Comparison of ENCODE assay signal across 13 cellular contexts in the genomic region with DNA sequence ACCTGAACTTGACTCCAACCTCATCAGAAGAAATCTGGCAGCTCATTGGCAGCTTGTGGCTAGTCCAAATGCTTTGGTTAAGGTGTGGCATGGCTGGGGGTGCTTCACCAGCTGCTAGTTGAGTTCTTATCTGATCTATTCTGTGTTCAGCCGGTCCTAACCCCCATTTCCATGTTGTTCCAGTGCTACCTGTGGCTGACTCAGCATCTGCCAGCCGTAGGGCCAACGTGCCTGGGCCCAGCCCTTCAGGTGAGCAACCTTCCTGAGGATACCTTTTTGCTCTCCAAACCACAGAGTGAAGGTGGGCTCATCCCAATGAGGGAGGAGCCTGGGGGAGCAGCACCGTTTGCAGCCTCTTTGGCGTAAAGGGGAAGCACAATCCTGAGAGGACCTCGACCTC.
DNase-seq lines count a peak whose midpoint lies in the region; ATAC-seq and TF ChIP-seq lines count a peak whose summit lies in the region.
"Had no signal": no experiment of that assay in that cellular context is flagged by ENCODE, and none has a peak within 500 bp of the region (broad histone marks: within the 10 kb centered on the region; RNA-seq: fewer than 3 reads in every experiment).

No MANE protein-coding gene starts in this region.

- no peaks in the 10 kb centered on the region for H3K9me3 ChIP-seq in WERI-Rb-1 (ENCODE audit: severe bottlenecking)
- H3K9me3 ChIP-seq: Caco-2, HAP-1 had no signal

- TF ChIP-seq CTCF in RWPE1 (conservative IDR thresholded peaks at IDR 0.05; ENCODE audit: low read depth) (no peak), WERI-Rb-1 (IDR thresholded peaks at IDR 0.05; ENCODE audit: low read depth, low read length) (no peak)

- POLR2A ChIA-PET in RWPE1 (lab: Yijun Ruan, JAX; ENCODE audit: low non-redundant PET): no interaction called here

- no peak for ATAC-seq in GM19324 (IDR thresholded peaks at IDR 0.05; ENCODE audit: low FRiP score, unreplicated experiment)

- H3K36me3 ChIP-seq in WERI-Rb-1: no peaks in the 10 kb centered on the region
- H3K36me3 ChIP-seq: HAP-1 had no signal

- H3K27me3 ChIP-seq in WERI-Rb-1 (ENCODE audit: insufficient read depth, low read depth, severe bottlenecking): no peaks in the 10 kb centered on the region

- H3K4me3 ChIP-seq in WERI-Rb-1 (ENCODE audit: low read depth, low read length): no peak overlapping the region
- H3K4me3 ChIP-seq: GM23248, HAP-1 had no signal

- CTCF ChIA-PET in RWPE1 (lab: Yijun Ruan, JAX): no interaction called here

- DNase-seq in RWPE1 (ENCODE audit: low spot score) (peak; percentile 87), WERI-Rb-1 (peak; percentile 19), epithelial cell of prostate (ENCODE audit: low read depth, low spot score) (peak; percentile 80), MV-4-11 (lab: John Stamatoyannopoulos, UW) (no peak), KG1 (lab: John Stamatoyannopoulos, UW) (no peak)
- DNase-seq: ACHN; AML-193; Caco-2; CD4-positive, alpha-beta T cell; GM23248 had no signal

- no peak overlapping the region for H3K27ac ChIP-seq in RWPE1
- H3K27ac ChIP-seq in WERI-Rb-1: no peak overlapping the region
- H3K27ac ChIP-seq in epithelial cell of prostate: no peak overlapping the region
- H3K27ac ChIP-seq: C4-2B, GM23248 had no signal

Comparison
In these comparisons a context has a peak if more than half of its experiments do, and no peak if none do; other contexts are left out.
1. DNase-seq: peak in RWPE1 (single experiment), WERI-Rb-1 (single experiment) and epithelial cell of prostate (single experiment); none in MV-4-11 (single experiment) and KG1 (single experiment).